Comparison of ENCODE assay signal across 1 cellular context in genomic region chr12:123243851-123244250, GRCh38.
TF ChIP-seq lines count a peak whose summit lies in the region.

No MANE protein-coding gene starts in this region.

TF ChIP-seq in A549, 52 proteins besides CTCF, POLR2A, EP300 and RAD21 (continued from another document):
- TF ChIP-seq BCL3 (IDR thresholded peaks at IDR 0.05) (no peak), NR3C1 (IDR thresholded peaks at IDR 0.05) (no peak), MAFK (IDR thresholded peaks at IDR 0.05; ENCODE audit: partially characterized antibody) (no peak), PBX3 (IDR thresholded peaks at IDR 0.05) (no peak), KDM1A (IDR thresholded peaks at IDR 0.05; ENCODE audit: low read depth) (no peak), MAX (IDR thresholded peaks at IDR 0.05) (no peak), CBX8 (IDR thresholded peaks at IDR 0.05) (no peak), NPAS2 (CRISPR knock-in tag; IDR thresholded peaks at IDR 0.05; ENCODE audit: borderline replicate concordance) (no peak), RNF2 (IDR thresholded peaks at IDR 0.05; ENCODE audit: borderline replicate concordance, low read depth) (no peak)
